ENCODE assay signal across 8 cellular contexts in genomic region chr19:47707135-47707925, GRCh38. TPM values are rescaled to one million over a fixed set of nuclear protein-coding genes. Genes with fewer than 3 reads are reported as not detected.
A peak's percentile ranks its signal among the peaks of the same experiment; 100 is the strongest.
DNase-seq lines count a peak whose midpoint lies in the region; ATAC-seq, FAIRE-seq and TF ChIP-seq lines count a peak whose summit lies in the region.

No MANE protein-coding gene starts in this region.

- peaks cover 6% of the 10 kb centered on the region for H3K36me3 ChIP-seq in CD8-positive, alpha-beta T cell (ENCODE audit: insufficient read depth, low read length)
- H3K36me3 ChIP-seq in endothelial cell of umbilical vein (ENCODE audit: control insufficient read depth in 2 of 2, extremely low read depth in 1 of 2, insufficient read depth in 2 of 2, low read length in 2 of 2), result peaks cover 0 to 3% of the 10 kb centered on the region in 2 experiments
- peaks cover 0 to 10% (median 4%) of the 10 kb centered on the region in 3 experiments for H3K36me3 ChIP-seq in naive thymus-derived CD4-positive, alpha-beta T cell (ENCODE audit: control insufficient read depth in 2 of 3, insufficient read depth in 3 of 3, low read length in 3 of 3)

- H4K20me1 ChIP-seq in endothelial cell of umbilical vein (replicated peaks; ENCODE audit: control insufficient read depth, extremely low read depth, insufficient read depth, low read length), result no peaks in the 10 kb centered on the region

- no peaks in the 10 kb centered on the region for H3K79me2 ChIP-seq in endothelial cell of umbilical vein (ENCODE audit: control insufficient read depth, insufficient read depth, low read length)

- no peaks in the 10 kb centered on the region for H3K9me1 ChIP-seq in endothelial cell of umbilical vein (replicated peaks; ENCODE audit: control insufficient read depth, extremely low read depth, insufficient read depth, low read length)

- no peak overlapping the region for H3K4me3 Mint-ChIP-seq in CD8-positive, alpha-beta T cell
- H3K4me3 Mint-ChIP-seq in naive thymus-derived CD4-positive, alpha-beta T cell, result peak overlapping the region in 1 of 10 donors; percentile 5
- no peak overlapping the region for H3K4me3 Mint-ChIP-seq in stimulated activated memory B cell treated with anti-CD40 and anti-IgM and Interleukin-4, amounts not matched to agents 10 μg/mL and 1 μg/mL and 100 μg/mL, for 72 hours

- H3K4me2 ChIP-seq in endothelial cell of umbilical vein (ENCODE audit: insufficient read depth, low read length), result no peak overlapping the region

- TF ChIP-seq POLR2A in endothelial cell of umbilical vein (IDR thresholded peaks at IDR 0.05; ENCODE audit: low read depth, low read length), result no peak

- CTCF ChIA-PET in CD8-positive, alpha-beta T cell (lab: Charles Lee), result interaction anchor here (0.6 to 22.2 kb wide), 29 partner anchors 8 to 410 kb away, joined by 3 to 423 read pairs (median 3); partner anchors contain the start of genes DHX34, KPTN, NAPA and NOP53
- CTCF ChIA-PET in endothelial cell of umbilical vein (lab: Charles Lee), result interaction anchor here (0.6 to 9.7 kb wide), 35 partner anchors 9 to 410 kb away, joined by 3 to 454 read pairs (median 5); partner anchors contain the start of genes KPTN, NAPA and NOP53
- CTCF ChIA-PET in naive thymus-derived CD4-positive, alpha-beta T cell (lab: Charles Lee), result interaction anchor here (0.6 to 8.9 kb wide), 11 partner anchors 37 to 455 kb away, joined by 3 to 117 read pairs (median 3); no protein-coding TSS in a partner anchor

- ATAC-seq in CD8-positive, alpha-beta T cell, result peak; percentile 94
- peak; percentile 88 for ATAC-seq in naive thymus-derived CD4-positive, alpha-beta T cell
- ATAC-seq in stimulated activated memory B cell treated with anti-CD40 and anti-IgM and Interleukin-4, amounts not matched to agents 10 μg/mL and 1 μg/mL and 100 μg/mL, for 72 hours, result peak; percentile 83
- ATAC-seq in HG03439 (IDR thresholded peaks at IDR 0.05; ENCODE audit: unreplicated experiment), result no peak

- no peaks in the 10 kb centered on the region for H3K9me3 ChIP-seq in CD8-positive, alpha-beta T cell (ENCODE audit: low read length)
- H3K9me3 ChIP-seq in endothelial cell of umbilical vein (replicated peaks; ENCODE audit: control insufficient read depth, insufficient read depth, low read length), result no peaks in the 10 kb centered on the region
- H3K9me3 ChIP-seq in naive thymus-derived CD4-positive, alpha-beta T cell (ENCODE audit: control insufficient read depth in 2 of 3, low read length in 3 of 3), result no peaks in the 10 kb centered on the region

- H3K4me1 Mint-ChIP-seq in CD8-positive, alpha-beta T cell (ENCODE audit: low read depth), result peaks cover 2% of the 10 kb centered on the region
- peaks cover 0 to 9% (median 3%) of the 10 kb centered on the region in 7 donors for H3K4me1 Mint-ChIP-seq in naive thymus-derived CD4-positive, alpha-beta T cell
- peaks cover 10% of the 10 kb centered on the region for H3K4me1 Mint-ChIP-seq in stimulated activated memory B cell treated with anti-CD40 and anti-IgM and Interleukin-4, amounts not matched to agents 10 μg/mL and 1 μg/mL and 100 μg/mL, for 72 hours

- peak; percentile 49 to 83 (median 70) for DNase-seq in CD8-positive, alpha-beta T cell
- DNase-seq in HK-2 (ENCODE audit: unreplicated experiment) (peak; percentile 77), NOMO-1 treated with DMSO at 0.1 percent for 48 hours (lab: John Stamatoyannopoulos, UW; ENCODE audit: unreplicated experiment) (peak; percentile 51), endothelial cell of umbilical vein (ENCODE audit: low read depth, low spot score) (peak; percentile 68)
- peak; percentile 45 to 74 (median 52) for DNase-seq in activated CD8-positive, alpha-beta memory T cell treated with anti-CD3 and anti-CD28 coated beads for 48 hours (ENCODE audit: low read depth in 2 of 3, low spot score in 2 of 3)
- peak; percentile 48 to 75 (median 66) for DNase-seq in naive thymus-derived CD4-positive, alpha-beta T cell

- peaks cover 4% of the 10 kb centered on the region for H3K27me3 ChIP-seq in CD8-positive, alpha-beta T cell (ENCODE audit: insufficient read depth, low read length)
- no peaks in the 10 kb centered on the region for H3K27me3 ChIP-seq in endothelial cell of umbilical vein (ENCODE audit: control insufficient read depth in 2 of 2, insufficient read depth in 2 of 2, low read length in 2 of 2)
- H3K27me3 ChIP-seq in naive thymus-derived CD4-positive, alpha-beta T cell (ENCODE audit: control insufficient read depth in 2 of 2, insufficient read depth in 2 of 2, low read length in 2 of 2), result no peaks in the 10 kb centered on the region

- peaks cover 15% of the 10 kb centered on the region for H3K36me3 Mint-ChIP-seq in CD8-positive, alpha-beta T cell
- peaks cover 0 to 11% (median 0%) of the 10 kb centered on the region in 5 donors for H3K36me3 Mint-ChIP-seq in naive thymus-derived CD4-positive, alpha-beta T cell
- H3K36me3 Mint-ChIP-seq in stimulated activated memory B cell treated with anti-CD40 and anti-IgM and Interleukin-4, amounts not matched to agents 10 μg/mL and 1 μg/mL and 100 μg/mL, for 72 hours, result peaks cover 18% of the 10 kb centered on the region

- H3K4me3 ChIP-seq in CD8-positive, alpha-beta T cell (ENCODE audit: low read depth, low read length), result no peak overlapping the region
- H3K4me3 ChIP-seq in endothelial cell of umbilical vein (replicated peaks in 1 of 3; ENCODE audit: insufficient read depth in 1 of 3, low read depth in 1 of 3, low read length in 3 of 3), result no peak overlapping the region
- H3K4me3 ChIP-seq in naive thymus-derived CD4-positive, alpha-beta T cell (ENCODE audit: low read length), result no peak overlapping the region

- H2AFZ ChIP-seq in endothelial cell of umbilical vein (ENCODE audit: low read depth, low read length), result no peak overlapping the region

- no TSS peak for BruUV-seq in endothelial cell of umbilical vein (replicated peaks; lab: Mats Ljungman, UMichigan)

- peaks cover 16% of the 10 kb centered on the region for H3K27me3 Mint-ChIP-seq in CD8-positive, alpha-beta T cell (ENCODE audit: low read depth)
- H3K27me3 Mint-ChIP-seq in naive thymus-derived CD4-positive, alpha-beta T cell, result peaks cover 7 to 32% (median 19%) of the 10 kb centered on the region in 5 donors
- peaks cover 31% of the 10 kb centered on the region for H3K27me3 Mint-ChIP-seq in stimulated activated memory B cell treated with anti-CD40 and anti-IgM and Interleukin-4, amounts not matched to agents 10 μg/mL and 1 μg/mL and 100 μg/mL, for 72 hours

- POLR2A ChIA-PET in CD8-positive, alpha-beta T cell (lab: Charles Lee), result interaction anchor here (1.4 to 2.5 kb wide), 2 partner anchors 271 to 279 kb away, joined by 6 to 8 read pairs; no protein-coding TSS in a partner anchor
- POLR2A ChIA-PET in endothelial cell of umbilical vein (lab: Charles Lee), result interaction anchor here (0.5 to 0.6 kb wide), 2 partner anchors 74 to 244 kb away, joined by 3 read pairs; no protein-coding TSS in a partner anchor
- POLR2A ChIA-PET in naive thymus-derived CD4-positive, alpha-beta T cell (lab: Charles Lee), result interaction anchor here (0.7 kb wide), 1 partner anchor 9 kb away, joined by 3 read pairs; no protein-coding TSS in a partner anchor

- peak; percentile 72 for TF ChIP-seq CTCF in CD8-positive, alpha-beta T cell (IDR thresholded peaks at IDR 0.05)
- peak; percentile 80 to 93 for TF ChIP-seq CTCF in endothelial cell of umbilical vein (IDR thresholded peaks at IDR 0.05; ENCODE audit: extremely low read depth in 1 of 2, insufficient read depth in 1 of 2, low read depth in 1 of 2, low read length in 2 of 2)

- H3K27ac ChIP-seq in CD8-positive, alpha-beta T cell (ENCODE audit: low read depth, low read length), result no peak overlapping the region
- no peak overlapping the region for H3K27ac ChIP-seq in endothelial cell of umbilical vein (ENCODE audit: insufficient read depth, low read depth, low read length)
- H3K27ac ChIP-seq in naive thymus-derived CD4-positive, alpha-beta T cell (ENCODE audit: low read depth, low read length), result no peak overlapping the region

- FAIRE-seq in endothelial cell of umbilical vein (lab: Jason Lieb, UNC), result peak; percentile 95

- H3K4me1 ChIP-seq in CD8-positive, alpha-beta T cell (ENCODE audit: insufficient read depth, low read length), result no peaks in the 10 kb centered on the region
- no peaks in the 10 kb centered on the region for H3K4me1 ChIP-seq in endothelial cell of umbilical vein (ENCODE audit: control insufficient read depth, extremely low read depth, insufficient read depth, low read length)
- no peaks in the 10 kb centered on the region for H3K4me1 ChIP-seq in naive thymus-derived CD4-positive, alpha-beta T cell (ENCODE audit: control insufficient read depth in 2 of 2, insufficient read depth in 2 of 2, low read length in 2 of 2)

- intact Hi-C loops in CD8-positive, alpha-beta T cell (cut with DNase I, micrococcal nuclease), result loop anchor here (1.0 to 10.0 kb wide), 3 partner anchors 9 to 271 kb away; partner anchors contain the start of gene NAPA (in 1 of the 2)
- intact Hi-C loops in endothelial cell of umbilical vein (cut with micrococcal nuclease), result loop anchor here (1.0 to 5.0 kb wide), 3 partner anchors 271 to 425 kb away; no protein-coding TSS in a partner anchor
- intact Hi-C loops in naive thymus-derived CD4-positive, alpha-beta T cell (cut with micrococcal nuclease), result loop anchor here (1.0 kb wide), 3 partner anchors 8 to 411 kb away; no protein-coding TSS in a partner anchor

- no peak overlapping the region for H3K9ac ChIP-seq in endothelial cell of umbilical vein (replicated peaks; ENCODE audit: extremely low read depth, insufficient read depth, low read length)

- H3K27ac Mint-ChIP-seq in CD8-positive, alpha-beta T cell, result no peak overlapping the region
- H3K27ac Mint-ChIP-seq in naive thymus-derived CD4-positive, alpha-beta T cell, result peak overlapping the region in 1 of 9 donors; percentile 70
- no peak overlapping the region for H3K27ac Mint-ChIP-seq in stimulated activated memory B cell treated with anti-CD40 and anti-IgM and Interleukin-4, amounts not matched to agents 10 μg/mL and 1 μg/mL and 100 μg/mL, for 72 hours

- no peaks in the 10 kb centered on the region for H3K9me3 Mint-ChIP-seq in CD8-positive, alpha-beta T cell
- H3K9me3 Mint-ChIP-seq in naive thymus-derived CD4-positive, alpha-beta T cell, result peaks cover 0 to 10% (median 0%) of the 10 kb centered on the region in 11 donors
- no peaks in the 10 kb centered on the region for H3K9me3 Mint-ChIP-seq in stimulated activated memory B cell treated with anti-CD40 and anti-IgM and Interleukin-4, amounts not matched to agents 10 μg/mL and 1 μg/mL and 100 μg/mL, for 72 hours

- dilution Hi-C loops in endothelial cell of umbilical vein (cut with MboI; ENCODE audit: extremely low pct_ligation_motif_present, low sequenced_read_pairs), result no loop called here

RNA-seq across cellular contexts. Expression of gene EHD2, which starts 5.9 kb away (rescaled TPM):
- total RNA-seq in CD8-positive, alpha-beta T cell, result under 1 TPM in 1 of 2 experiments, not detected in 1; 0.25 TPM
- 220 TPM in 2 replicates for total RNA-seq in endothelial cell of umbilical vein
- 105 and 110 TPM in 2 replicates for polyA plus RNA-seq in endothelial cell of umbilical vein
- 69.3 and 78.9 TPM in 2 replicates for polyA plus RNA-seq in endothelial cell of umbilical vein (2011; cell fraction: cytosol; rRNA removed)
- 43.3 and 46.3 TPM in 2 replicates for polyA plus RNA-seq in endothelial cell of umbilical vein (2011; cell fraction: nucleus; rRNA removed)
- 110 and 150 TPM in 2 replicates for polyA plus RNA-seq in endothelial cell of umbilical vein (2012)
- polyA minus RNA-seq in endothelial cell of umbilical vein, result 88.1 and 94.3 TPM in 2 replicates
- polyA minus RNA-seq in endothelial cell of umbilical vein (2011; cell fraction: cytosol; rRNA and poly(A)+ RNA removed), result 19.2 TPM
- polyA minus RNA-seq in endothelial cell of umbilical vein (2011; cell fraction: nucleus; rRNA and poly(A)+ RNA removed), result 38.3 and 56.4 TPM in 2 replicates
- under 1 TPM in 3 of 5 experiments, not detected in 2; 0.15 to 0.37 (median 0.19) TPM for total RNA-seq in naive thymus-derived CD4-positive, alpha-beta T cell
- not detected for polyA plus RNA-seq in naive thymus-derived CD4-positive, alpha-beta T cell

RNA-seq across cellular contexts. Expression of gene NOP53, which starts 38.0 kb away (rescaled TPM):
- 100 to 1,000 TPM; 924 to 926 TPM for total RNA-seq in CD8-positive, alpha-beta T cell
- 150 and 189 TPM in 2 replicates for total RNA-seq in endothelial cell of umbilical vein
- 119 and 127 TPM in 2 replicates for polyA plus RNA-seq in endothelial cell of umbilical vein
- 147 and 201 TPM in 2 replicates for polyA plus RNA-seq in endothelial cell of umbilical vein (2011; cell fraction: cytosol; rRNA removed)
- 100 and 102 TPM in 2 replicates for polyA plus RNA-seq in endothelial cell of umbilical vein (2011; cell fraction: nucleus; rRNA removed)
- 170 and 319 TPM in 2 replicates for polyA plus RNA-seq in endothelial cell of umbilical vein (2012)
- 49.1 and 63.5 TPM in 2 replicates for polyA minus RNA-seq in endothelial cell of umbilical vein
- 124 TPM for polyA minus RNA-seq in endothelial cell of umbilical vein (2011; cell fraction: cytosol; rRNA and poly(A)+ RNA removed)
- polyA minus RNA-seq in endothelial cell of umbilical vein (2011; cell fraction: nucleus; rRNA and poly(A)+ RNA removed), result 40.5 and 45.3 TPM in 2 replicates
- total RNA-seq in naive thymus-derived CD4-positive, alpha-beta T cell, result 1,000 to 10,000 TPM in 2 of 5 experiments, 100 to 1,000 TPM in 3; 316 to 1,143 (median 992) TPM
- polyA plus RNA-seq in naive thymus-derived CD4-positive, alpha-beta T cell, result 100 to 1,000 TPM; 362 to 426 TPM

Comparison
In these comparisons a context has a peak if more than half of its experiments do, and no peak if none do; other contexts are left out.
1. RNA of gene EHD2, which starts 5.9 kb away (total RNA-seq): 220 TPM in endothelial cell of umbilical vein; 0.25 TPM in CD8-positive, alpha-beta T cell and 0.15 to 0.37 TPM in naive thymus-derived CD4-positive, alpha-beta T cell; every median in the first group is over 100 times any median in the second.
2. Peak in every context shown above with its lines, with median percentiles within 50 percentile points of each other: DNase-seq.